Comparison of ENCODE assay signal across 7 cellular contexts in genomic region chr2:176136375-176137248, GRCh38. TPM values are rescaled to one million over a fixed set of nuclear protein-coding genes. Genes with fewer than 3 reads are reported as not detected.
DNase-seq lines count a peak whose midpoint lies in the region; ATAC-seq and TF ChIP-seq lines count a peak whose summit lies in the region.
"Had no signal": no experiment of that assay in that cellular context is flagged by ENCODE, and none has a peak within 500 bp of the region (broad histone marks: within the 10 kb centered on the region; RNA-seq: fewer than 3 reads in every experiment).

No MANE protein-coding gene starts in this region.

- no peaks in the 10 kb centered on the region for H3K36me3 ChIP-seq in HUES48 (ENCODE audit: control insufficient read depth, insufficient read depth, low read length)
- no peaks in the 10 kb centered on the region for H3K36me3 ChIP-seq in rectal smooth muscle tissue (ENCODE audit: control insufficient read depth, insufficient read depth, low read length)
- H3K36me3 ChIP-seq: pancreas had no signal

- in situ Hi-C loops in GM13976 (cut with MboI; ENCODE audit: low sequenced_read_pairs, unreplicated experiment) = loop anchor here (25.0 kb wide), 1 partner anchor 676 kb away; no protein-coding TSS in a partner anchor

- no peak overlapping the region for H3K27ac Mint-ChIP-seq in chondrocyte (ENCODE audit: unreplicated experiment)

- DNase-seq in chondrocyte (ENCODE audit: low spot score) = no peak
- no peak for DNase-seq in GM13976 (ENCODE audit: low spot score)

- TF ChIP-seq CTCF in chondrocyte (IDR thresholded peaks at IDR 0.05) = no peak
- no peak for TF ChIP-seq CTCF in GM13976 (IDR thresholded peaks at IDR 0.05; ENCODE audit: borderline replicate concordance, control extremely low read depth, extremely low read depth, insufficient read depth, missing control alignments)

- peaks cover 84% of the 10 kb centered on the region for H3K27me3 Mint-ChIP-seq in chondrocyte (ENCODE audit: low read depth)

- ATAC-seq in GM18517 (IDR thresholded peaks at IDR 0.05; ENCODE audit: unreplicated experiment) (no peak), GM21576 (IDR thresholded peaks at IDR 0.05; ENCODE audit: unreplicated experiment) (no peak)

- H3K4me3 ChIP-seq in HUES48 (ENCODE audit: low read depth, low read length) (peak overlapping the region; percentile 49), rectal smooth muscle tissue (ENCODE audit: low read length) (peak overlapping the region; percentile 76)

- peaks cover 16% of the 10 kb centered on the region for H3K4me1 Mint-ChIP-seq in chondrocyte (ENCODE audit: low read depth)

- peaks cover 13% of the 10 kb centered on the region for H3K9me3 Mint-ChIP-seq in chondrocyte (ENCODE audit: low read depth)

- peak overlapping the region; percentile 65 for H3K4me3 Mint-ChIP-seq in chondrocyte (ENCODE audit: unreplicated experiment)

- H3K27me3 ChIP-seq in HUES48 (ENCODE audit: control insufficient read depth, insufficient read depth, low read length) = peaks cover 100% of the 10 kb centered on the region
- peaks cover 4% of the 10 kb centered on the region for H3K27me3 ChIP-seq in rectal smooth muscle tissue (ENCODE audit: control insufficient read depth, insufficient read depth, low read length)

- H3K9ac ChIP-seq in HUES48 (ENCODE audit: low read depth, low read length) (no peak overlapping the region), rectal smooth muscle tissue (ENCODE audit: low read length) (peak overlapping the region; percentile 78)

- H3K4me1 ChIP-seq in HUES48 (ENCODE audit: control insufficient read depth, insufficient read depth, low read length) (peaks cover 5% of the 10 kb centered on the region; the same call in 1 of the 2 replicates), rectal smooth muscle tissue (ENCODE audit: control insufficient read depth, insufficient read depth, low read length) (peaks cover 2% of the 10 kb centered on the region)

- no peak overlapping the region for H3K27ac ChIP-seq in HUES48 (ENCODE audit: low read depth, low read length)
- peak overlapping the region; percentile 86 for H3K27ac ChIP-seq in rectal smooth muscle tissue (ENCODE audit: low read depth, low read length)
- H3K27ac ChIP-seq: pancreas had no signal

- H3K9me3 ChIP-seq in HUES48 (ENCODE audit: control insufficient read depth, insufficient read depth, low read length) = no peaks in the 10 kb centered on the region
- H3K9me3 ChIP-seq: pancreas had no signal

- H3K36me3 Mint-ChIP-seq in chondrocyte (ENCODE audit: low read depth) = peaks cover 12% of the 10 kb centered on the region

RNA-seq across cellular contexts. Expression of gene HOXD8, which starts 7.1 kb away (rescaled TPM):
- not detected in 3 replicates for total RNA-seq in chondrocyte

RNA-seq across cellular contexts. Expression of gene HOXD9, which starts 14.1 kb away (rescaled TPM):
- not detected in 3 replicates for total RNA-seq in chondrocyte

RNA-seq across cellular contexts. Expression of gene HOXD4, which starts 14.7 kb away (rescaled TPM):
- not detected in 3 replicates for total RNA-seq in chondrocyte

RNA-seq across cellular contexts. Expression of gene HOXD10, which starts 20.0 kb away (rescaled TPM):
- total RNA-seq in chondrocyte = not detected in 3 replicates
- total RNA-seq: pancreas had no signal

RNA-seq across cellular contexts. Expression of gene HOXD3, which starts 20.5 kb away (rescaled TPM):
- not detected in 3 replicates for total RNA-seq in chondrocyte
